9 cellular contexts compared by ENCODE assay signal in the genomic region with DNA sequence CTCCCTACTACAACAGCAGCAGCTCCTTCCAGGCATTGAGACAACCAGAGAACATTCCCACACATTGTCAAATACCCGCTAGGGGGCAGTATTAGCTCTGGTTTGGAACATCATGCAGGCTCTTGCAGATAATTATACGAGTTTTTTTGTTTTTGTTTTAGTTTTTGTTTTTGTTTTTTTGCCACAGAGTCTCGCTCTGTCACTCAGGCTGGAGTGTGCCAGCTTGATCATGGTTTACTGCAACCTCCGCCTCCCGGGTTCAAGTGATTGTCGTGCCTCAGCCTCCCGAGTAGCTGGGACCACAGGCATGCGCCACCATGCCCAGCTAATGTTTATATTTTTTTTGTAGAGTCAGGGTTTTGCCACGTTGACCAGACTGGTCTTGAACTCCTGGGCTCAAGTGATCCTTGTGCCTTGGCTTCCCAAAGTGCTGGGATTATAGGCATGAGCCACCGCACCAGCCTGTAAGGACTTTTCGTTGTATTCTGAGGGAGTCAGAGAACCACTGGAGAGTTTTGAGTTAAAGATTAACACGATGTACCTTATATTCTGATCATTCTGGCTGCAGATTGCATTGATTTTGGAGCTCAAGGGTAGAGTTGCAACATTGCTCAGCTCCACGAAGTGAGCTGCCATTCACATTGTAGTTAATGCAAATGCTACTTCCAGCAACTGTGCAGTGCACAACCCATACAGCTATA. TPM values are rescaled to one million over a fixed set of nuclear protein-coding genes. Genes with fewer than 3 reads are reported as not detected.
DNase-seq lines count a peak whose midpoint lies in the region; ATAC-seq and TF ChIP-seq lines count a peak whose summit lies in the region.
"Had no signal": no experiment of that assay in that cellular context is flagged by ENCODE, and none has a peak within 500 bp of the region (broad histone marks: within the 10 kb centered on the region; RNA-seq: fewer than 3 reads in every experiment).

No MANE protein-coding gene starts in this region.

- no peaks in the 10 kb centered on the region for H3K27me3 Mint-ChIP-seq in CD4-positive, CD25-positive, alpha-beta regulatory T cell
- H3K27me3 Mint-ChIP-seq in nephron progenitor cell (ENCODE audit: low read depth, poor library complexity), result peaks cover 16% of the 10 kb centered on the region

- ATAC-seq in CD4-positive, CD25-positive, alpha-beta regulatory T cell (ENCODE audit: low read depth in 2 of 2), result no peak
- ATAC-seq in upper lobe of left lung (ENCODE audit: low FRiP score in 2 of 2), result peak; percentile 79 to 83
- no peak for ATAC-seq in HG03520 (IDR thresholded peaks at IDR 0.05; ENCODE audit: unreplicated experiment)

- no peaks in the 10 kb centered on the region for H3K27me3 ChIP-seq in CD4-positive, CD25-positive, alpha-beta regulatory T cell (ENCODE audit: control insufficient read depth, insufficient read depth, low read length)
- H3K27me3 ChIP-seq in upper lobe of left lung, result no peaks in the 10 kb centered on the region

- WGBS in upper lobe of left lung, 2 donors, result 45 to 52% methylated on average over 13 of the region's 13 CpGs

- no peaks in the 10 kb centered on the region for H3K9me3 ChIP-seq in CD4-positive, CD25-positive, alpha-beta regulatory T cell (ENCODE audit: control insufficient read depth in 2 of 2, low read length in 2 of 2)
- no peaks in the 10 kb centered on the region for H3K9me3 ChIP-seq in upper lobe of left lung

- H3K27ac ChIP-seq in CD4-positive, CD25-positive, alpha-beta regulatory T cell (ENCODE audit: insufficient read depth, low read length, poor library complexity, severe bottlenecking), result no peak overlapping the region
- no peak overlapping the region for H3K27ac ChIP-seq in upper lobe of left lung

- DNase-seq in CD4-positive, CD25-positive, alpha-beta regulatory T cell, result peak in 2 of 3 donors; percentile 21 to 45
- DNase-seq in HCEC 1CT (peak; percentile 66), NCI-H69 (lab: John Stamatoyannopoulos, UW) (peak; percentile 78), fibroblast of mammary gland (ENCODE audit: low read depth) (peak; percentile 84), nephron progenitor cell (peak; percentile 66), upper lobe of left lung (peak in 1 of 2 donors; percentile 71)
- peak; percentile 1 for DNase-seq in activated CD8-positive, alpha-beta memory T cell treated with anti-CD3 and anti-CD28 coated beads, Interleukin-2, amount 50 U/mL, for 1 hour (ENCODE audit: extremely low read depth)

- H3K36me3 ChIP-seq in CD4-positive, CD25-positive, alpha-beta regulatory T cell (ENCODE audit: control insufficient read depth, insufficient read depth, low read length), result no peaks in the 10 kb centered on the region
- no peaks in the 10 kb centered on the region for H3K36me3 ChIP-seq in upper lobe of left lung

- no peak for TF ChIP-seq EP300 in upper lobe of left lung (IDR thresholded peaks at IDR 0.05)

- peaks cover 0 to 8% (median 1%) of the 10 kb centered on the region in 7 donors for H3K9me3 Mint-ChIP-seq in CD4-positive, CD25-positive, alpha-beta regulatory T cell
- H3K9me3 Mint-ChIP-seq in nephron progenitor cell, result peaks cover 9% of the 10 kb centered on the region

- H3K27ac Mint-ChIP-seq in CD4-positive, CD25-positive, alpha-beta regulatory T cell, result no peak overlapping the region
- no peak overlapping the region for H3K27ac Mint-ChIP-seq in nephron progenitor cell

- TF ChIP-seq CTCF in fibroblast of mammary gland (conservative IDR thresholded peaks at IDR 0.05; ENCODE audit: control insufficient read depth, insufficient read depth, low read depth, low read length) (peak; percentile 79), nephron progenitor cell (IDR thresholded peaks at IDR 0.05) (peak; percentile 80), upper lobe of left lung (IDR thresholded peaks at IDR 0.05) (peak; percentile 48 to 72 (median 67))

- no peaks in the 10 kb centered on the region for H3K36me3 Mint-ChIP-seq in CD4-positive, CD25-positive, alpha-beta regulatory T cell
- H3K36me3 Mint-ChIP-seq in nephron progenitor cell (ENCODE audit: low read depth), result no peaks in the 10 kb centered on the region

- no peak overlapping the region for H3K4me3 ChIP-seq in CD4-positive, CD25-positive, alpha-beta regulatory T cell (ENCODE audit: low read depth, low read length)
- H3K4me3 ChIP-seq in fibroblast of mammary gland (ENCODE audit: control insufficient read depth, low read depth, low read length) (no peak overlapping the region), upper lobe of left lung (no peak overlapping the region)

- TF ChIP-seq POLR2A in upper lobe of left lung (IDR thresholded peaks at IDR 0.05), result no peak

- H3K4me3 Mint-ChIP-seq in CD4-positive, CD25-positive, alpha-beta regulatory T cell, result no peak overlapping the region
- no peak overlapping the region for H3K4me3 Mint-ChIP-seq in nephron progenitor cell

- no peaks in the 10 kb centered on the region for H3K4me1 ChIP-seq in CD4-positive, CD25-positive, alpha-beta regulatory T cell (ENCODE audit: control insufficient read depth, insufficient read depth, low read length, poor library complexity, severe bottlenecking)
- H3K4me1 ChIP-seq in upper lobe of left lung, result no peaks in the 10 kb centered on the region

- H3K4me1 Mint-ChIP-seq in CD4-positive, CD25-positive, alpha-beta regulatory T cell, result no peaks in the 10 kb centered on the region
- peaks cover 18% of the 10 kb centered on the region for H3K4me1 Mint-ChIP-seq in nephron progenitor cell

RNA-seq across cellular contexts. Expression of a gene that starts 41.7 kb away (rescaled TPM):
- total RNA-seq in CD4-positive, CD25-positive, alpha-beta regulatory T cell, result not detected
- polyA plus RNA-seq in CD4-positive, CD25-positive, alpha-beta regulatory T cell, result not detected
- not detected for total RNA-seq in upper lobe of left lung
- total RNA-seq: temporal lobe had no signal

RNA-seq across cellular contexts. Expression of a gene that starts 42.2 kb away (rescaled TPM):
- not detected for total RNA-seq in CD4-positive, CD25-positive, alpha-beta regulatory T cell
- polyA plus RNA-seq in CD4-positive, CD25-positive, alpha-beta regulatory T cell, result not detected
- not detected for total RNA-seq in upper lobe of left lung
- total RNA-seq: temporal lobe had no signal

Comparison
In these comparisons a context has a peak if more than half of its experiments do, and no peak if none do; other contexts are left out.
1. ATAC-seq: peak in upper lobe of left lung (2 of 2); none in CD4-positive, CD25-positive, alpha-beta regulatory T cell (0 of 2) and HG03520 (single experiment).
2. Peak in every context shown above with its lines, with median percentiles within 50 percentile points of each other: CTCF ChIP-seq.